1 cellular context compared by ENCODE assay signal in the genomic region with DNA sequence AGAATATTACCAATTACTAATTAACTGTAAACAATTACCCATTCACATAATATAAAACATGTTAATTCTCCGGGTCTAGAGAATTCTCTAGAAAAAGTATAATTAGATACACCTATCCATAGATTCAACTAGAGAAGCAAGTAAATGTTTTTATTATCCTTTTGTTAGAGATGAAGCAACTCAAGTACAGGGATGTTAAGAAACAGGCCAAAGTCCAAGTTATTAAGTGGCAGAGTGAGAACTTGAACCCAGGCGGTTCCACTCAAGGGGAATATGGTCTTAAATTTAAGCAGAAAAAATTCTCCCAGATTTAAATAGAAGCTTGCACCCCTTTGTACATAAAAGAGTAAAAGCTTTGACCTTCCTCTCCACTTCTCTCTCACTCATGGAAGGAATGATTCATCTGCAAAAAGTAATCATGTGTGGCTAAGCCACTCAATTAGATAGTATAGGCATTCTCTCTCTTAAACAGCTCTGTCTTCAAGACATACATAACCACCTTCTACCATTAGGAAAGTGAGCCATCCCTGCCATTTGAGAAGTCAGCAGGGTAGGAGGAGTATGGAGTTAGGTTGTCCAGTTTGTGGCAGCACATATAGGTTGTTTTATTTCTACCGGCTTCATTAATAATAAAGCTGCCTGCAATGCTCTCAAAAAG.
TF ChIP-seq lines count a peak whose summit lies in the region.

No MANE protein-coding gene starts in this region.

TF ChIP-seq in GM23338, 12 proteins besides CTCF, POLR2A, EP300 and RAD21:
- TF ChIP-seq, protein P1, sequence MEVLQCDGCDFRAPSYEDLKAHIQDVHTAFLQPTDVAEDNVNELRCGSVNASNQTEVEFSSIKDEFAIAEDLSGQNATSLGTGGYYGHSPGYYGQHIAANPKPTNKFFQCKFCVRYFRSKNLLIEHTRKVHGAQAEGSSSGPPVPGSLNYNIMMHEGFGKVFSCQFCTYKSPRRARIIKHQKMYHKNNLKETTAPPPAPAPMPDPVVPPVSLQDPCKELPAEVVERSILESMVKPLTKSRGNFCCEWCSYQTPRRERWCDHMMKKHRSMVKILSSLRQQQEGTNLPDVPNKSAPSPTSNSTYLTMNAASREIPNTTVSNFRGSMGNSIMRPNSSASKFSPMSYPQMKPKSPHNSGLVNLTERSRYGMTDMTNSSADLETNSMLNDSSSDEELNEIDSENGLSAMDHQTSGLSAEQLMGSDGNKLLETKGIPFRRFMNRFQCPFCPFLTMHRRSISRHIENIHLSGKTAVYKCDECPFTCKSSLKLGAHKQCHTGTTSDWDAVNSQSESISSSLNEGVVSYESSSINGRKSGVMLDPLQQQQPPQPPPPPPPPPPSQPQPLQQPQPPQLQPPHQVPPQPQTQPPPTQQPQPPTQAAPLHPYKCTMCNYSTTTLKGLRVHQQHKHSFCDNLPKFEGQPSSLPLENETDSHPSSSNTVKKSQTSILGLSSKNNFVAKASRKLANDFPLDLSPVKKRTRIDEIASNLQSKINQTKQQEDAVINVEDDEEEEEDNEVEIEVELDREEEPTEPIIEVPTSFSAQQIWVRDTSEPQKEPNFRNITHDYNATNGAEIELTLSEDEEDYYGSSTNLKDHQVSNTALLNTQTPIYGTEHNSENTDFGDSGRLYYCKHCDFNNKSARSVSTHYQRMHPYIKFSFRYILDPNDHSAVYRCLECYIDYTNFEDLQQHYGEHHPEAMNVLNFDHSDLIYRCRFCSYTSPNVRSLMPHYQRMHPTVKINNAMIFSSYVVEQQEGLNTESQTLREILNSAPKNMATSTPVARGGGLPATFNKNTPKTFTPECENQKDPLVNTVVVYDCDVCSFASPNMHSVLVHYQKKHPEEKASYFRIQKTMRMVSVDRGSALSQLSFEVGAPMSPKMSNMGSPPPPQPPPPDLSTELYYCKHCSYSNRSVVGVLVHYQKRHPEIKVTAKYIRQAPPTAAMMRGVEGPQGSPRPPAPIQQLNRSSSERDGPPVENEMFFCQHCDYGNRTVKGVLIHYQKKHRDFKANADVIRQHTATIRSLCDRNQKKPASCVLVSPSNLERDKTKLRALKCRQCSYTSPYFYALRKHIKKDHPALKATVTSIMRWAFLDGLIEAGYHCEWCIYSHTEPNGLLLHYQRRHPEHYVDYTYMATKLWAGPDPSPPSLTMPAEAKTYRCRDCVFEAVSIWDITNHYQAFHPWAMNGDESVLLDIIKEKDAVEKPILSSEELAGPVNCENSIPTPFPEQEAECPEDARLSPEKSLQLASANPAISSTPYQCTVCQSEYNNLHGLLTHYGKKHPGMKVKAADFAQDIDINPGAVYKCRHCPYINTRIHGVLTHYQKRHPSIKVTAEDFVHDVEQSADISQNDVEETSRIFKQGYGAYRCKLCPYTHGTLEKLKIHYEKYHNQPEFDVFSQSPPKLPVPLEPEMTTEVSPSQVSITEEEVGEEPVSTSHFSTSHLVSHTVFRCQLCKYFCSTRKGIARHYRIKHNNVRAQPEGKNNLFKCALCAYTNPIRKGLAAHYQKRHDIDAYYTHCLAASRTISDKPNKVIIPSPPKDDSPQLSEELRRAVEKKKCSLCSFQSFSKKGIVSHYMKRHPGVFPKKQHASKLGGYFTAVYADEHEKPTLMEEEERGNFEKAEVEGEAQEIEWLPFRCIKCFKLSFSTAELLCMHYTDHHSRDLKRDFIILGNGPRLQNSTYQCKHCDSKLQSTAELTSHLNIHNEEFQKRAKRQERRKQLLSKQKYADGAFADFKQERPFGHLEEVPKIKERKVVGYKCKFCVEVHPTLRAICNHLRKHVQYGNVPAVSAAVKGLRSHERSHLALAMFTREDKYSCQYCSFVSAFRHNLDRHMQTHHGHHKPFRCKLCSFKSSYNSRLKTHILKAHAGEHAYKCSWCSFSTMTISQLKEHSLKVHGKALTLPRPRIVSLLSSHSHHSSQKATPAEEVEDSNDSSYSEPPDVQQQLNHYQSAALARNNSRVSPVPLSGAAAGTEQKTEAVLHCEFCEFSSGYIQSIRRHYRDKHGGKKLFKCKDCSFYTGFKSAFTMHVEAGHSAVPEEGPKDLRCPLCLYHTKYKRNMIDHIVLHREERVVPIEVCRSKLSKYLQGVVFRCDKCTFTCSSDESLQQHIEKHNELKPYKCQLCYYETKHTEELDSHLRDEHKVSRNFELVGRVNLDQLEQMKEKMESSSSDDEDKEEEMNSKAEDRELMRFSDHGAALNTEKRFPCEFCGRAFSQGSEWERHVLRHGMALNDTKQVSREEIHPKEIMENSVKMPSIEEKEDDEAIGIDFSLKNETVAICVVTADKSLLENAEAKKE (CRISPR knock-in tag; IDR thresholded peaks at IDR 0.05): no peak
- TF ChIP-seq CREB1 (CRISPR knock-in tag; IDR thresholded peaks at IDR 0.05; ENCODE audit: low read depth): no peak
- no peak for TF ChIP-seq ZNF114 (CRISPR knock-in tag; IDR thresholded peaks at IDR 0.05)
